In the genomic region with DNA sequence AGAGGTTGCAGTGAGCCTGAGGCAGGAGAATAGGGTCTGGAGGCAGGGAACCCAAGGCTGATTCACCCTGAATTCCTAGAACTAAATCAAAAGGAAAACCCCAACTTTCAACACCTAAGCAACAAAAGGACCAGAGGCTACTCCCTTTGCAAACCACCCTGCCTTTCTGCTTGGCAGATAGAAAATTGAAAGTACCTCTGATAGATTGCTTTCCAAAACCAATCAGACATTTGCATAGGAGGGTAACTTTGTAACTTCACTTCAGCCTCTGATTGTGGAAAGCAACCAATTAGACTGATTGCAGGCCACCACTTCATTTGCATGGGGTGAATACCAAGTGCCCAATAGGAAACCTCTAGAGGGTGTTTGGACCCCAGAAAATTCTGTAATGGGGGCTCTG, we compare ENCODE assay signal across 1 cellular context.
TF ChIP-seq lines count a peak whose summit lies in the region.

No MANE protein-coding gene starts in this region.

TF ChIP-seq in HepG2, 621 proteins besides CTCF, POLR2A, EP300 and RAD21:
- no peak for TF ChIP-seq FLYWCH1 (CRISPR knock-in tag; IDR thresholded peaks at IDR 0.05)
- TF ChIP-seq ETV5 (CRISPR knock-in tag; IDR thresholded peaks at IDR 0.05; ENCODE audit: borderline replicate concordance): no peak
- TF ChIP-seq SMYD3 (CRISPR knock-in tag; IDR thresholded peaks at IDR 0.05): no peak
- TF ChIP-seq CHD4 (IDR thresholded peaks at IDR 0.05; ENCODE audit: borderline replicate concordance, low read length): no peak
- no peak for TF ChIP-seq TBL1XR1 (IDR thresholded peaks at IDR 0.05; ENCODE audit: borderline replicate concordance, low read length, partially characterized antibody)
- TF ChIP-seq ZNF607 (CRISPR knock-in tag; IDR thresholded peaks at IDR 0.05; ENCODE audit: borderline replicate concordance): no peak
- TF ChIP-seq ZNF510 (CRISPR knock-in tag; IDR thresholded peaks at IDR 0.05; ENCODE audit: low read depth): no peak
- TF ChIP-seq TBP (CRISPR knock-in tag; IDR thresholded peaks at IDR 0.05): no peak
- TF ChIP-seq ZNF331 (CRISPR knock-in tag; IDR thresholded peaks at IDR 0.05): no peak
- TF ChIP-seq HCFC1 (IDR thresholded peaks at IDR 0.05; ENCODE audit: low read depth, low read length): no peak
- TF ChIP-seq FOXA1 (IDR thresholded peaks at IDR 0.05): no peak
- TF ChIP-seq FOXA1 (CRISPR knock-in tag; IDR thresholded peaks at IDR 0.05): no peak
- no peak for TF ChIP-seq KDM1A (CRISPR knock-in tag; IDR thresholded peaks at IDR 0.05)
